25 cellular contexts compared by ENCODE assay signal in genomic region chr5:145848854-145849253, GRCh38. TPM values are rescaled to one million over a fixed set of nuclear protein-coding genes. Genes with fewer than 3 reads are reported as not detected.
DNase-seq lines count a peak whose midpoint lies in the region; ATAC-seq and TF ChIP-seq lines count a peak whose summit lies in the region.
"Had no signal": no experiment of that assay in that cellular context is flagged by ENCODE, and none has a peak within 500 bp of the region (broad histone marks: within the 10 kb centered on the region; RNA-seq: fewer than 3 reads in every experiment).

No MANE protein-coding gene starts in this region.

- no peak for TF ChIP-seq CTCF in AG10803 (conservative IDR thresholded peaks at IDR 0.05; ENCODE audit: low read length)
- TF ChIP-seq CTCF in fibroblast of mammary gland (conservative IDR thresholded peaks at IDR 0.05; ENCODE audit: control insufficient read depth, insufficient read depth, low read depth, low read length) = no peak
- TF ChIP-seq CTCF in CD8-positive, alpha-beta T cell (IDR thresholded peaks at IDR 0.05) = no peak

- DNase-seq in AG10803 (ENCODE audit: low read depth) = peak; percentile 10
- peak; percentile 85 for DNase-seq in HT1080 (ENCODE audit: low read depth)
- peak; percentile 81 for DNase-seq in fibroblast of mammary gland (ENCODE audit: low read depth)
- no peak for DNase-seq in NCI-H2081 (lab: John Stamatoyannopoulos, UW)
- no peak for DNase-seq in SHP77 treated with DMSO at 0.1 percent for 48 hours (lab: John Stamatoyannopoulos, UW)
- DNase-seq in CD8-positive, alpha-beta T cell = no peak
- DNase-seq: activated CD4-positive, alpha-beta T cell treated with anti-CD3 and anti-CD28 coated beads for 1 hour; activated gamma-delta T cell treated with Interleukin-2 at 50 U/mL for 16 hours; AML-193; body of pancreas; Calu3; GF-D8; H9; left ventricle myocardium superior; NCI-H748 treated with DMSO at 0.1 percent for 48 hours; ovary; Right ventricle myocardium superior; stimulated activated CD4-positive, alpha-beta T cell treated with anti-CD3 and anti-CD28 coated beads, Interleukin-2, amount 100 ng/mL, for 48 hours had no signal

- CTCF ChIA-PET in CD8-positive, alpha-beta T cell (lab: Charles Lee) = interaction anchor here (1.2 kb wide), 1 partner anchor 12 kb away, joined by 3 read pairs; no protein-coding TSS in a partner anchor

- no peaks in the 10 kb centered on the region for H3K27me3 ChIP-seq in CD8-positive, alpha-beta T cell (ENCODE audit: insufficient read depth, low read length)
- H3K27me3 ChIP-seq: body of pancreas, ovary had no signal

- H3K27me3 Mint-ChIP-seq in CD8-positive, alpha-beta T cell (ENCODE audit: low read depth) = no peaks in the 10 kb centered on the region

- intact Hi-C loops in CD8-positive, alpha-beta T cell (cut with DNase I, micrococcal nuclease) = no loop called here

- no peaks in the 10 kb centered on the region for H3K9me3 ChIP-seq in CD8-positive, alpha-beta T cell (ENCODE audit: low read length)
- H3K9me3 ChIP-seq: body of pancreas, ovary had no signal

- H3K4me3 ChIP-seq in AG10803 (ENCODE audit: low read length) (no peak overlapping the region), fibroblast of mammary gland (ENCODE audit: control insufficient read depth, low read depth, low read length) (no peak overlapping the region)
- no peak overlapping the region for H3K4me3 ChIP-seq in CD8-positive, alpha-beta T cell (ENCODE audit: low read depth, low read length)
- H3K4me3 ChIP-seq: body of pancreas, ovary had no signal

- H3K27ac Mint-ChIP-seq in CD8-positive, alpha-beta T cell = no peak overlapping the region
- H3K27ac Mint-ChIP-seq: H9 had no signal

- H3K4me1 Mint-ChIP-seq in CD8-positive, alpha-beta T cell (ENCODE audit: low read depth) = no peaks in the 10 kb centered on the region
- H3K4me1 Mint-ChIP-seq: H9 had no signal

- POLR2A ChIA-PET in CD8-positive, alpha-beta T cell (lab: Charles Lee) = no interaction called here

- H3K4me1 ChIP-seq in CD8-positive, alpha-beta T cell (ENCODE audit: insufficient read depth, low read length) = no peaks in the 10 kb centered on the region

- H3K36me3 Mint-ChIP-seq in CD8-positive, alpha-beta T cell = no peaks in the 10 kb centered on the region

- no peaks in the 10 kb centered on the region for H3K36me3 ChIP-seq in CD8-positive, alpha-beta T cell (ENCODE audit: insufficient read depth, low read length)
- H3K36me3 ChIP-seq: ovary had no signal

- no peak overlapping the region for H3K4me3 Mint-ChIP-seq in CD8-positive, alpha-beta T cell
- H3K4me3 Mint-ChIP-seq: H9 had no signal

- no peak overlapping the region for H3K27ac ChIP-seq in CD8-positive, alpha-beta T cell (ENCODE audit: low read depth, low read length)
- H3K27ac ChIP-seq: body of pancreas, ovary had no signal

- H3K9me3 Mint-ChIP-seq in CD8-positive, alpha-beta T cell = peaks cover 3% of the 10 kb centered on the region
- H3K9me3 Mint-ChIP-seq: H9 had no signal

- ATAC-seq in SK-N-SH treated with all-trans-retinoic acid at 6 μM for 48 hours = peak; percentile 62
- no peak for ATAC-seq in HG02973 (IDR thresholded peaks at IDR 0.05; ENCODE audit: unreplicated experiment)
- no peak for ATAC-seq in CD8-positive, alpha-beta T cell
- ATAC-seq: left ventricle myocardium superior had no signal

TF ChIP-seq in SK-N-SH treated with all-trans-retinoic acid at 6 μM for 48 hours, 23 proteins besides CTCF, POLR2A, EP300 and RAD21:
- TF ChIP-seq ZNF565 (CRISPR knock-in tag; conservative IDR thresholded peaks at IDR 0.05; ENCODE audit: low read depth) (no peak), SNAI2 (CRISPR knock-in tag; IDR thresholded peaks at IDR 0.05) (no peak), ISL1 (CRISPR knock-in tag; IDR thresholded peaks at IDR 0.05) (no peak), PATZ1 (CRISPR knock-in tag; IDR thresholded peaks at IDR 0.05; ENCODE audit: borderline replicate concordance) (no peak), ZNF70 (CRISPR knock-in tag; IDR thresholded peaks at IDR 0.05) (no peak), GLIS3 (CRISPR knock-in tag; IDR thresholded peaks at IDR 0.05) (no peak), OSR1 (CRISPR knock-in tag; IDR thresholded peaks at IDR 0.05) (no peak), ESRRG (CRISPR knock-in tag; IDR thresholded peaks at IDR 0.05) (no peak), TOX (CRISPR knock-in tag; IDR thresholded peaks at IDR 0.05; ENCODE audit: borderline replicate concordance) (no peak), ZNF8 (CRISPR knock-in tag; IDR thresholded peaks at IDR 0.05) (no peak), POU6F1 (CRISPR knock-in tag; IDR thresholded peaks at IDR 0.05; ENCODE audit: borderline replicate concordance, low read depth) (no peak), ZC3H10 (CRISPR knock-in tag; IDR thresholded peaks at IDR 0.05) (no peak), CSRNP3 (CRISPR knock-in tag; IDR thresholded peaks at IDR 0.05) (no peak), ZFP30 (CRISPR knock-in tag; IDR thresholded peaks at IDR 0.05) (no peak)
TF ChIP-seq in SK-N-SH treated with all-trans-retinoic acid at 6 μM for 48 hours: peak in this region for 0.

RNA-seq across cellular contexts. Expression of gene PRELID2, which starts 13.7 kb away (rescaled TPM):
- total RNA-seq in HT1080 (2014; rRNA removed; shearing (Covaris generic)) = 7.6 and 13.9 TPM in 2 replicates
- polyA plus RNA-seq in HT1080 (2015; cell fraction: cytosol; rRNA removed) = 7.2 and 9.0 TPM in 2 replicates
- 2.3 and 3.5 TPM in 2 replicates for polyA plus RNA-seq in HT1080 (2015; cell fraction: nucleus; rRNA removed)
- under 1 TPM in 1 of 2 experiments, not detected in 1; 0.38 TPM for total RNA-seq in CD8-positive, alpha-beta T cell

RNA-seq across cellular contexts. Expression of gene GRXCR2, which starts 24.0 kb away (rescaled TPM):
- not detected in 2 replicates for total RNA-seq in HT1080 (2014; rRNA removed; shearing (Covaris generic))
- not detected in 2 replicates for polyA plus RNA-seq in HT1080 (2015; cell fraction: cytosol; rRNA removed)
- not detected in 2 replicates for polyA plus RNA-seq in HT1080 (2015; cell fraction: nucleus; rRNA removed)
- not detected for total RNA-seq in CD8-positive, alpha-beta T cell
- total RNA-seq: body of pancreas; Calu3; dermis microvascular lymphatic vessel endothelial cell; fibroblast of villous mesenchyme; H9; myocyte; ovary; T-helper 2 cell treated with Interferon-gamma antibody and Interleukin-4, amounts not matched to agents 100 ng/mL and 5 ng/mL, for 36 hours; temporal lobe had no signal
- polyA plus RNA-seq: ovary had no signal

Comparison
In these comparisons a context has a peak if more than half of its experiments do, and no peak if none do; other contexts are left out.
1. DNase-seq: peak in AG10803 (single experiment), HT1080 (single experiment) and fibroblast of mammary gland (single experiment); none in NCI-H2081 (0 of 2), SHP77 treated with DMSO at 0.1 percent for 48 hours (single experiment) and CD8-positive, alpha-beta T cell (0 of 7).